ENCODE assay signal across 8 cellular contexts in genomic region chr14:75277796-75278421, GRCh38. TPM values are rescaled to one million over a fixed set of nuclear protein-coding genes. Genes with fewer than 3 reads are reported as not detected.
A peak's percentile ranks its signal among the peaks of the same experiment; 100 is the strongest.
DNase-seq lines count a peak whose midpoint lies in the region; FAIRE-seq and TF ChIP-seq lines count a peak whose summit lies in the region.

No MANE protein-coding gene starts in this region.

- TF ChIP-seq POLR2A in tibial nerve (IDR thresholded peaks at IDR 0.05), result peak; percentile 2 to 9

- DNase-seq in NCI-H1694 treated with DMSO at 0.1 percent for 48 hours (lab: John Stamatoyannopoulos, UW), result peak; percentile 84
- no peak for DNase-seq in NCI-H1694 (lab: John Stamatoyannopoulos, UW)
- peak; percentile 52 for DNase-seq in bronchial epithelial cell (ENCODE audit: low read depth)
- DNase-seq in mesenchymal stem cell, result no peak
- DNase-seq in tibial nerve (ENCODE audit: low spot score in 2 of 2), result no peak
- no peak for DNase-seq in middle frontal gyrus (ENCODE audit: extremely low spot score, low spot score)
- no peak for DNase-seq in NCI-H2081 treated with DMSO at 0.1 percent for 48 hours (lab: John Stamatoyannopoulos, UW)

- peak overlapping the region; percentile 45 for H4K8ac ChIP-seq in mesenchymal stem cell (ENCODE audit: low read length)

- FAIRE-seq in bronchial epithelial cell (lab: Jason Lieb, UNC), result no peak

- H3F3A ChIP-seq in Loucy (ENCODE audit: low read depth), result no peaks in the 10 kb centered on the region

- H2BK120ac ChIP-seq in mesenchymal stem cell (ENCODE audit: low read depth, low read length), result peak overlapping the region; percentile 65

- H2BK15ac ChIP-seq in mesenchymal stem cell (ENCODE audit: low read depth, poor library complexity, severe bottlenecking), result peak overlapping the region; percentile 60

- H3K27ac ChIP-seq in mesenchymal stem cell (ENCODE audit: low read length, poor library complexity, severe bottlenecking), result peak overlapping the region; percentile 40
- H3K27ac ChIP-seq in tibial nerve, result peak overlapping the region; percentile 96 to 100 (median 98)

- H3K4ac ChIP-seq in mesenchymal stem cell (ENCODE audit: low read depth in 1 of 2, low read length in 2 of 2), result peak overlapping the region; percentile 84 to 90

- H3K14ac ChIP-seq in mesenchymal stem cell (ENCODE audit: low read length in 2 of 2), result peak overlapping the region in 1 of 2 experiments; percentile 46

- peaks cover 24% of the 10 kb centered on the region for H3K4me1 ChIP-seq in Loucy (ENCODE audit: insufficient read depth, low read length, poor library complexity, severe bottlenecking)
- H3K4me1 ChIP-seq in mesenchymal stem cell (ENCODE audit: control insufficient read depth, insufficient read depth, low read depth, low read length), result peaks cover 21% of the 10 kb centered on the region
- H3K4me1 ChIP-seq in tibial nerve, result peaks cover 0 to 67% (median 50%) of the 10 kb centered on the region in 4 donors

- H3K18ac ChIP-seq in mesenchymal stem cell (ENCODE audit: low read depth in 1 of 2, low read length in 2 of 2), result peak overlapping the region; percentile 95 to 99

- H3K4me3 ChIP-seq in Loucy (ENCODE audit: low read length, poor library complexity, severe bottlenecking) (peak overlapping the region; percentile 71), bronchial epithelial cell (ENCODE audit: low read depth, low read length) (peak overlapping the region; percentile 91), mesenchymal stem cell (ENCODE audit: insufficient read depth in 1 of 2, low read depth in 1 of 2, low read length in 2 of 2) (peak overlapping the region; percentile 56 to 94), tibial nerve (peak overlapping the region; percentile 71 to 97 (median 85))

- no peak overlapping the region for H2BK5ac ChIP-seq in mesenchymal stem cell (ENCODE audit: low read depth, low read length, poor library complexity, severe bottlenecking)

- H3K36me3 ChIP-seq in Loucy (ENCODE audit: insufficient read depth, low read length) (no peaks in the 10 kb centered on the region), bronchial epithelial cell (ENCODE audit: control insufficient read depth, insufficient read depth, low read length) (peaks cover 17% of the 10 kb centered on the region), mesenchymal stem cell (ENCODE audit: control insufficient read depth in 1 of 2, insufficient read depth in 2 of 2, low read depth in 1 of 2, low read length in 2 of 2) (peaks cover 10 to 22% of the 10 kb centered on the region in 2 experiments), tibial nerve (peaks cover 0 to 34% (median 7%) of the 10 kb centered on the region in 3 donors)

- peaks cover 5% of the 10 kb centered on the region for H4K20me1 ChIP-seq in Loucy (ENCODE audit: insufficient read depth, low read length, poor library complexity, severe bottlenecking)

- H3K4me2 ChIP-seq in Loucy (ENCODE audit: low read depth, low read length, poor library complexity, severe bottlenecking) (peak overlapping the region; percentile 99), mesenchymal stem cell (ENCODE audit: low read length, poor library complexity, severe bottlenecking) (peak overlapping the region; percentile 99)

- H3K23ac ChIP-seq in mesenchymal stem cell (ENCODE audit: low read length in 2 of 2), result peak overlapping the region in 1 of 2 experiments; percentile 46

- H2BK12ac ChIP-seq in mesenchymal stem cell (ENCODE audit: low read length in 2 of 2), result peak overlapping the region; percentile 75 to 99

- no peak overlapping the region for H2AK5ac ChIP-seq in mesenchymal stem cell (ENCODE audit: low read length, severe bottlenecking)

- no peaks in the 10 kb centered on the region for H3K9me3 ChIP-seq in Loucy (ENCODE audit: insufficient read depth, low read depth, low read length)
- no peaks in the 10 kb centered on the region for H3K9me3 ChIP-seq in mesenchymal stem cell (ENCODE audit: control insufficient read depth, low read length)
- no peaks in the 10 kb centered on the region for H3K9me3 ChIP-seq in tibial nerve

- H3K27me3 ChIP-seq in Loucy (ENCODE audit: insufficient read depth, low read length, poor library complexity, severe bottlenecking), result peaks cover 14% of the 10 kb centered on the region
- H3K27me3 ChIP-seq in bronchial epithelial cell (ENCODE audit: control insufficient read depth, insufficient read depth, low read length), result no peaks in the 10 kb centered on the region
- H3K27me3 ChIP-seq in mesenchymal stem cell (ENCODE audit: control insufficient read depth in 1 of 2, insufficient read depth in 1 of 2, low read length in 2 of 2), result peaks cover 0 to 16% of the 10 kb centered on the region in 2 experiments
- no peaks in the 10 kb centered on the region for H3K27me3 ChIP-seq in tibial nerve

- WGBS in mesenchymal stem cell, result 0% methylated on average over 22 of the region's 28 CpGs
- 1 to 2% methylated on average over 27 to 28 of the region's 28 CpGs for WGBS in tibial nerve, 2 donors

- H3K9me2 ChIP-seq in Loucy (replicated peaks; ENCODE audit: low read depth, low read length), result no peaks in the 10 kb centered on the region

- TF ChIP-seq EP300 in tibial nerve (IDR thresholded peaks at IDR 0.05), result no peak

- H4K91ac ChIP-seq in mesenchymal stem cell (ENCODE audit: low read length), result no peak overlapping the region

- H3K9ac ChIP-seq in Loucy (ENCODE audit: low read depth, low read length, poor library complexity, severe bottlenecking) (peak overlapping the region; percentile 63), mesenchymal stem cell (ENCODE audit: low read length) (peak overlapping the region; percentile 98)

- no peaks in the 10 kb centered on the region for H3K79me2 ChIP-seq in Loucy (ENCODE audit: insufficient read depth, low read length)

- TF ChIP-seq CTCF in Loucy (conservative IDR thresholded peaks at IDR 0.05; ENCODE audit: low read length) (no peak), bronchial epithelial cell (IDR thresholded peaks at IDR 0.05; ENCODE audit: insufficient read depth, low read length, severe bottlenecking) (no peak), tibial nerve (IDR thresholded peaks at IDR 0.05) (no peak)

- H2AFZ ChIP-seq in Loucy (ENCODE audit: low read length) (peak overlapping the region; percentile 80; the same call in 1 of the 2 replicates), mesenchymal stem cell (ENCODE audit: low read depth, low read length) (peak overlapping the region; percentile 47)

- H3K79me1 ChIP-seq in mesenchymal stem cell (replicated peaks; ENCODE audit: low read length, poor library complexity, severe bottlenecking), result peaks cover 10% of the 10 kb centered on the region

RNA-seq across cellular contexts. Expression of gene FOS, which starts 0.7 kb away (rescaled TPM):
- 131 and 143 TPM in 2 replicates for total RNA-seq in bronchial epithelial cell
- polyA plus RNA-seq in mesenchymal stem cell (2013, experiment 1 of 2), result 587 TPM
- polyA plus RNA-seq in mesenchymal stem cell (2013, experiment 2 of 2), result 551 TPM
- total RNA-seq in tibial nerve, result 1,000 to 10,000 TPM in 1 of 4 donors, 100 to 1,000 TPM in 3; 373 to 1,352 (median 619) TPM

Comparison
In these comparisons a context has a peak if more than half of its experiments do, and no peak if none do; other contexts are left out.
1. DNase-seq: peak in NCI-H1694 treated with DMSO at 0.1 percent for 48 hours (single experiment) and bronchial epithelial cell (single experiment); none in NCI-H1694 (single experiment), mesenchymal stem cell (single experiment), tibial nerve (0 of 2), middle frontal gyrus (single experiment) and NCI-H2081 treated with DMSO at 0.1 percent for 48 hours (single experiment).
2. Peak in every context shown above with its lines, with median percentiles within 50 percentile points of each other: H3K4me3 ChIP-seq.